ENCODE assay signal across 8 cellular contexts in the genomic region with DNA sequence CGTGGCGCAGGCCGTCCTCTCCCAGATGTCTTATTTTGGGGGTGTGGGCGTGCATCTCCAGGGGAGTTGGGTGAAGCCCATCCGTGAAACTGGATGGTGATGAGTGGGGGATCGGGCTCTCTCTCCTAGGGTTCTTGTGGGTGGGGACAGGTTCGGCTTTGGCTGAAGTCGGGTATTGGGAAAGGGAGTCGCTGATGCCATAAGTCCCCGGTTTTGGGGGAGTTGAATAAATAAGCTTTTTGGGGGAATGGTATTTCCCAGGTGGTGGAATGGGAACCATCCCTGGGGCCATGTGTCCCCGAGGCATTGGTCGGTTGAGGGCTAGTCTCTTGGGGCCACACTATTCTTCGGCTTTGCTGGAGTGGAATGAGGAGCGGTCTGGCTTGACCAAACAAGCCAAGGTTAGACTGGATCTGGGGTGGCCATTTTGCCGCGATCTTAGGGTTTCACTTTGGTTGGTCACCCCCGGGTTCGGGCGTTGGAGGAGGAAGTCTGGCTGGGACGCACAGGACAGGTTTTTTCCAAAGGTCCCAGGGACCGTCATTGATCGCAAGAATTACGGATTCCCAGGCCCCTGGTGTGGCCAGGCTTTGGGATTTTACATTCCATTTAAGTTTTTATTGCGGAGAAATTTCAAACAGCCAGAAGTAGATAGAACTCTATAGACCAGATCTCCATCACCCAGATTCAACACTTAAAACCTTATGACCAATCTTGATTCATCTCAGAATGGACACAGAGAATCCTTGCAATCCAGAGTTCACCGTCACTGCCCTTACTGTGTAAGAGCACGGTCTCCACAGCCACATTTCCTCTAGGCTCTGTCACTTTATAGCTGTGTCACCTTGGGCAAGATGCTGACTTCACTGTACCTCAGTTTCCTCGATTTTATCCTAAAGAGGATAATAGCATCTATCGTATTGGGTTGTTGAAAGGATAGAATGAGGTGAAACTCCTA. TPM values are rescaled to one million over a fixed set of nuclear protein-coding genes. Genes with fewer than 3 reads are reported as not detected.
A peak's percentile ranks its signal among the peaks of the same experiment; 100 is the strongest.
DNase-seq lines count a peak whose midpoint lies in the region; ATAC-seq lines count a peak whose summit lies in the region.

No MANE protein-coding gene starts in this region.

- peaks cover 4% of the 10 kb centered on the region for H3K4me1 ChIP-seq in iPS-15b (ENCODE audit: control insufficient read depth, insufficient read depth, low read length)

- H3K9me3 Mint-ChIP-seq in activated naive CD8-positive, alpha-beta T cell treated with anti-CD3 and anti-CD28 coated beads for 36 hours = peaks cover 19% of the 10 kb centered on the region
- H3K9me3 Mint-ChIP-seq in stimulated activated effector memory CD8-positive, alpha-beta T cell treated with anti-CD3 and anti-CD28 coated beads, Interleukin-12 subunit alpha, Interleukin-12 subunit beta, amount 100 ng/mL, for 72 hours = peaks cover 5% of the 10 kb centered on the region

- H3K27ac Mint-ChIP-seq in activated naive CD8-positive, alpha-beta T cell treated with anti-CD3 and anti-CD28 coated beads for 36 hours = peak overlapping the region; percentile 99
- H3K27ac Mint-ChIP-seq in stimulated activated effector memory CD8-positive, alpha-beta T cell treated with anti-CD3 and anti-CD28 coated beads, Interleukin-12 subunit alpha, Interleukin-12 subunit beta, amount 100 ng/mL, for 72 hours = peak overlapping the region; percentile 97

- peaks cover 22% of the 10 kb centered on the region for H3K27me3 Mint-ChIP-seq in activated naive CD8-positive, alpha-beta T cell treated with anti-CD3 and anti-CD28 coated beads for 36 hours

- H3K36me3 Mint-ChIP-seq in activated naive CD8-positive, alpha-beta T cell treated with anti-CD3 and anti-CD28 coated beads for 36 hours = peaks cover 33% of the 10 kb centered on the region
- H3K36me3 Mint-ChIP-seq in stimulated activated effector memory CD8-positive, alpha-beta T cell treated with anti-CD3 and anti-CD28 coated beads, Interleukin-12 subunit alpha, Interleukin-12 subunit beta, amount 100 ng/mL, for 72 hours = peaks cover 28% of the 10 kb centered on the region

- no peaks in the 10 kb centered on the region for H3K27me3 ChIP-seq in iPS-15b (ENCODE audit: control insufficient read depth, insufficient read depth, low read length)

- H3K4me1 Mint-ChIP-seq in activated naive CD8-positive, alpha-beta T cell treated with anti-CD3 and anti-CD28 coated beads for 36 hours = peaks cover 16% of the 10 kb centered on the region
- H3K4me1 Mint-ChIP-seq in stimulated activated effector memory CD8-positive, alpha-beta T cell treated with anti-CD3 and anti-CD28 coated beads, Interleukin-12 subunit alpha, Interleukin-12 subunit beta, amount 100 ng/mL, for 72 hours = peaks cover 30% of the 10 kb centered on the region

- peak overlapping the region; percentile 87 for H3K4me3 ChIP-seq in iPS-15b (ENCODE audit: low read depth, low read length)

- no peaks in the 10 kb centered on the region for H3K36me3 ChIP-seq in iPS-15b (ENCODE audit: control insufficient read depth, insufficient read depth, low read length)

- DNase-seq in COLO668 (lab: John Stamatoyannopoulos, UW; ENCODE audit: unreplicated experiment) (peak; percentile 22), DMS153 (lab: John Stamatoyannopoulos, UW) (no peak), NCI-H128 (lab: John Stamatoyannopoulos, UW; ENCODE audit: unreplicated experiment) (no peak)
- DNase-seq in activated naive CD8-positive, alpha-beta T cell treated with anti-CD3 and anti-CD28 coated beads for 36 hours = peak; percentile 1
- no peak for DNase-seq in stimulated activated effector memory CD8-positive, alpha-beta T cell treated with anti-CD3 and anti-CD28 coated beads, Interleukin-12 subunit alpha, Interleukin-12 subunit beta, amount 100 ng/mL, for 72 hours (ENCODE audit: low spot score in 2 of 2)

- peak overlapping the region; percentile 63 for H3K9ac ChIP-seq in iPS-15b (ENCODE audit: low read depth, low read length)

- H3K4me3 Mint-ChIP-seq in activated naive CD8-positive, alpha-beta T cell treated with anti-CD3 and anti-CD28 coated beads for 36 hours = peak overlapping the region; percentile 93
- H3K4me3 Mint-ChIP-seq in stimulated activated effector memory CD8-positive, alpha-beta T cell treated with anti-CD3 and anti-CD28 coated beads, Interleukin-12 subunit alpha, Interleukin-12 subunit beta, amount 100 ng/mL, for 72 hours = peak overlapping the region; percentile 99

- H3K9me3 ChIP-seq in iPS-15b (ENCODE audit: control insufficient read depth, insufficient read depth, low read length) = no peaks in the 10 kb centered on the region

- ATAC-seq in HG03196 (IDR thresholded peaks at IDR 0.05; ENCODE audit: unreplicated experiment) = peak; percentile 6
- no peak for ATAC-seq in stimulated activated effector memory CD8-positive, alpha-beta T cell treated with anti-CD3 and anti-CD28 coated beads, Interleukin-12 subunit alpha, Interleukin-12 subunit beta, amount 100 ng/mL, for 72 hours
- no peak for ATAC-seq in HG03460 (IDR thresholded peaks at IDR 0.05; ENCODE audit: unreplicated experiment)

RNA-seq across cellular contexts. Expression of gene ZNF133, which starts 0.7 kb away (rescaled TPM):
- total RNA-seq in activated naive CD8-positive, alpha-beta T cell treated with anti-CD3 and anti-CD28 coated beads for 36 hours = 1 to 10 TPM; 4.2 to 5.0 TPM

Comparison
In these comparisons a context has a peak if more than half of its experiments do, and no peak if none do; other contexts are left out.
1. DNase-seq: peak in COLO668 (single experiment) and activated naive CD8-positive, alpha-beta T cell treated with anti-CD3 and anti-CD28 coated beads for 36 hours (single experiment); none in stimulated activated effector memory CD8-positive, alpha-beta T cell treated with anti-CD3 and anti-CD28 coated beads, Interleukin-12 subunit alpha, Interleukin-12 subunit beta, amount 100 ng/mL, for 72 hours (0 of 2), DMS153 (single experiment) and NCI-H128 (single experiment).